Comparison of ENCODE assay signal across 8 cellular contexts in genomic region chr7:139339698-139340036, GRCh38. TPM values are rescaled to one million over a fixed set of nuclear protein-coding genes. Genes with fewer than 3 reads are reported as not detected.
DNase-seq lines count a peak whose midpoint lies in the region; ATAC-seq and TF ChIP-seq lines count a peak whose summit lies in the region.

No MANE protein-coding gene starts in this region.

- peak overlapping the region; percentile 88 for H3K4me3 Mint-ChIP-seq in mesothelial cell of epicardium

- TF ChIP-seq CTCF in left ventricle myocardium inferior (IDR thresholded peaks at IDR 0.05; ENCODE audit: borderline replicate concordance): no peak
- no peak for TF ChIP-seq CTCF in breast epithelium (IDR thresholded peaks at IDR 0.05)
- no peak for TF ChIP-seq CTCF in mesothelial cell of epicardium (IDR thresholded peaks at IDR 0.05; ENCODE audit: unreplicated experiment)
- TF ChIP-seq CTCF in uterus (IDR thresholded peaks at IDR 0.05): no peak

- H3K4me1 Mint-ChIP-seq in mesothelial cell of epicardium: peaks cover 11% of the 10 kb centered on the region

- intact Hi-C loops in left ventricle myocardium inferior (cut with micrococcal nuclease): no loop called here
- intact Hi-C loops in Right ventricle myocardium superior (cut with DNase I): no loop called here
- intact Hi-C loops in breast epithelium (cut with DNase I; ENCODE audit: low total_unique reads): loop anchor here (5.0 kb wide), 1 partner anchor 1337 kb away; the partner anchor contains the start of gene CREB3L2
- intact Hi-C loops in uterus (cut with DNase I; ENCODE audit: low total_unique reads): no loop called here
- intact Hi-C loops in posterior vena cava (cut with DNase I): loop anchor here in 1 of 2 donors (2.0 kb wide), 1 partner anchor 21 kb away; no protein-coding TSS in a partner anchor

- H3K36me3 Mint-ChIP-seq in mesothelial cell of epicardium: peaks cover 4% of the 10 kb centered on the region

- H3K27ac Mint-ChIP-seq in mesothelial cell of epicardium: peak overlapping the region; percentile 100

- no peak for ATAC-seq in Right ventricle myocardium superior (ENCODE audit: poor library complexity)
- no peak for ATAC-seq in HG02763 (IDR thresholded peaks at IDR 0.05; ENCODE audit: unreplicated experiment)

- H3K4me3 ChIP-seq in left ventricle myocardium inferior (peak overlapping the region; percentile 78), breast epithelium (peak overlapping the region; percentile 92 to 97 (median 93)), uterus (peak overlapping the region; percentile 81 to 96)

- DNase-seq in left ventricle myocardium inferior: no peak
- DNase-seq in Right ventricle myocardium superior: no peak
- no peak for DNase-seq in breast epithelium (ENCODE audit: low spot score in 2 of 2)
- DNase-seq in mesothelial cell of epicardium (ENCODE audit: low spot score in 2 of 2, unreplicated experiment in 2 of 2): no peak
- no peak for DNase-seq in uterus
- DNase-seq in HUDEP-2 (lab: John Stamatoyannopoulos, UW; ENCODE audit: unreplicated experiment in 76 of 76): no peak
- no peak for DNase-seq in posterior vena cava (ENCODE audit: low spot score)

- peaks cover 8% of the 10 kb centered on the region for H3K27me3 Mint-ChIP-seq in mesothelial cell of epicardium (ENCODE audit: low read depth)

- H3K9me3 Mint-ChIP-seq in mesothelial cell of epicardium: peaks cover 6% of the 10 kb centered on the region

- H3K36me3 ChIP-seq in left ventricle myocardium inferior: no peaks in the 10 kb centered on the region
- no peaks in the 10 kb centered on the region for H3K36me3 ChIP-seq in breast epithelium
- H3K36me3 ChIP-seq in uterus: no peaks in the 10 kb centered on the region

- no peak for TF ChIP-seq POLR2A in breast epithelium (IDR thresholded peaks at IDR 0.05)
- no peak for TF ChIP-seq POLR2A in uterus (IDR thresholded peaks at IDR 0.05)

- H3K4me1 ChIP-seq in left ventricle myocardium inferior (peaks cover 35% of the 10 kb centered on the region), breast epithelium (peaks cover 3 to 7% of the 10 kb centered on the region in 2 donors), uterus (peaks cover 0 to 3% of the 10 kb centered on the region in 2 donors)

- H3K27ac ChIP-seq in left ventricle myocardium inferior (replicated peaks): peak overlapping the region; percentile 99
- peak overlapping the region; percentile 100 for H3K27ac ChIP-seq in breast epithelium
- peak overlapping the region; percentile 97 to 100 for H3K27ac ChIP-seq in uterus

- H3K9me3 ChIP-seq in left ventricle myocardium inferior (replicated peaks): peaks cover 8% of the 10 kb centered on the region
- H3K9me3 ChIP-seq in breast epithelium: no peaks in the 10 kb centered on the region
- peaks cover 0 to 5% of the 10 kb centered on the region in 2 donors for H3K9me3 ChIP-seq in uterus

- H3K27me3 ChIP-seq in left ventricle myocardium inferior (ENCODE audit: low read depth) (no peaks in the 10 kb centered on the region), breast epithelium (no peaks in the 10 kb centered on the region), uterus (no peaks in the 10 kb centered on the region)

RNA-seq across cellular contexts. Expression of gene FMC1, which starts 1.5 kb away (rescaled TPM):
- total RNA-seq in left ventricle myocardium inferior: 49.0 TPM
- total RNA-seq in Right ventricle myocardium superior: 55.3 TPM
- 10 to 100 TPM; 12.5 to 13.9 (median 13.5) TPM for total RNA-seq in breast epithelium
- total RNA-seq in mesothelial cell of epicardium: 10.4 to 14.7 TPM (median 10.7 TPM) in 3 replicates
- 10 to 100 TPM in 2 of 4 donors, 1 to 10 TPM in 2; 4.1 to 17.9 (median 8.6) TPM for total RNA-seq in uterus
- 10 to 100 TPM in 1 of 2 donors, 1 to 10 TPM in 1; 7.9 to 12.8 TPM for total RNA-seq in posterior vena cava

RNA-seq across cellular contexts. Expression of gene LUC7L2, which starts 20.0 kb away (rescaled TPM):
- total RNA-seq in left ventricle myocardium inferior: 45.2 TPM
- total RNA-seq in Right ventricle myocardium superior: 45.2 TPM
- total RNA-seq in breast epithelium: 100 to 1,000 TPM in 1 of 3 donors, 10 to 100 TPM in 2; 77.3 to 108 (median 89.8) TPM
- 137 to 145 TPM (median 142 TPM) in 3 replicates for total RNA-seq in mesothelial cell of epicardium
- 100 to 1,000 TPM in 1 of 4 donors, 10 to 100 TPM in 3; 37.4 to 142 (median 72.6) TPM for total RNA-seq in uterus
- 10 to 100 TPM; 74.9 to 77.5 TPM for total RNA-seq in posterior vena cava
